1 cellular context compared by ENCODE assay signal in the genomic region with DNA sequence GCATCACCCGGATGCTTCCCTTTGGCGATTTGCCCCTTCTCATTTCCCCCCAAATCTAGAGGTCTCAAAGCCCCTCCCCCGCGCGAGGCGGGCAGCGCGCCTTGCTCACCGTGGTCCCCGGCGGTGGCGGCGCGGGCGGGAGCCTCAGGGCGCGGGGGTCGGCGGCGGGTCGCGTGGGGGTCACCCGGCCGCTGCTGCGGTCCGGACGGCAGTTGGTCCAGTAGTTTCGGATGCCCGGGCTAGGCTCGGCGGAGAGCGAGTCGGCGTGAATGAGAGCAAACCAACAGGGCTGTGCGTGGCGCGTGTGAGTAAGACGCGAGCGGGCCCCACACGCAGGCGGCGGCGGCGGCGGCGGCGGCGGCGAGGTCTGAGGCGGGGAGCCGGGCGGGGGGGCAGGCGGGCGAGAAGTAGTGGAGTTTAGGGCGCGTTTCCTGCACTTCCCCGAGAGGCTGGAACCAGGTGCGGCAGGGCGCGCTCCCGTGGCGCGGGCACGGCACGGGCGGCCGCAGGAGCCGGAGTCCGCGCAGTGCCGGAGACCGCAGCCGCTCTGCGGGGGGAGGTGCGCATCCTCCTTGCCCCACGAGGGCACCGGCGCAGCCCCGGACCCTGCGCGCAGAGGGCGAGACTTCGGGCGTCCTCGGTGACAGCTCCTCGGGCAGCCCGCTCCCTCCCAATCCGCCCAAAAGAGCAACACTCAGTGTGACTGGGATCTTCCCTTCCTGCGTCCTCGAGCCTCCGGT.
A peak's percentile ranks its signal among the peaks of the same experiment; 100 is the strongest.
TF ChIP-seq lines count a peak whose summit lies in the region.

No MANE protein-coding gene starts in this region.

TF ChIP-seq in HepG2, 621 proteins besides CTCF, POLR2A, EP300 and RAD21 (continued from another document and continues in another):
- TF ChIP-seq ASH2L (IDR thresholded peaks at IDR 0.05; ENCODE audit: insufficient read length, low read depth, low read length): peak; percentile 72
- TF ChIP-seq U2AF2 (IDR thresholded peaks at IDR 0.05; ENCODE audit: low read depth, low read length): no peak
- TF ChIP-seq, protein P1, sequence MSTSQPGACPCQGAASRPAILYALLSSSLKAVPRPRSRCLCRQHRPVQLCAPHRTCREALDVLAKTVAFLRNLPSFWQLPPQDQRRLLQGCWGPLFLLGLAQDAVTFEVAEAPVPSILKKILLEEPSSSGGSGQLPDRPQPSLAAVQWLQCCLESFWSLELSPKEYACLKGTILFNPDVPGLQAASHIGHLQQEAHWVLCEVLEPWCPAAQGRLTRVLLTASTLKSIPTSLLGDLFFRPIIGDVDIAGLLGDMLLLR (CRISPR knock-in tag; IDR thresholded peaks at IDR 0.05): 0 out of 2 replicates have a peak, but pooled peaks have one; percentile 12
- TF ChIP-seq, protein P2, sequence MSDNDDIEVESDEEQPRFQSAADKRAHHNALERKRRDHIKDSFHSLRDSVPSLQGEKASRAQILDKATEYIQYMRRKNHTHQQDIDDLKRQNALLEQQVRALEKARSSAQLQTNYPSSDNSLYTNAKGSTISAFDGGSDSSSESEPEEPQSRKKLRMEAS (IDR thresholded peaks at IDR 0.05): peak; percentile 33
- TF ChIP-seq, protein P3, sequence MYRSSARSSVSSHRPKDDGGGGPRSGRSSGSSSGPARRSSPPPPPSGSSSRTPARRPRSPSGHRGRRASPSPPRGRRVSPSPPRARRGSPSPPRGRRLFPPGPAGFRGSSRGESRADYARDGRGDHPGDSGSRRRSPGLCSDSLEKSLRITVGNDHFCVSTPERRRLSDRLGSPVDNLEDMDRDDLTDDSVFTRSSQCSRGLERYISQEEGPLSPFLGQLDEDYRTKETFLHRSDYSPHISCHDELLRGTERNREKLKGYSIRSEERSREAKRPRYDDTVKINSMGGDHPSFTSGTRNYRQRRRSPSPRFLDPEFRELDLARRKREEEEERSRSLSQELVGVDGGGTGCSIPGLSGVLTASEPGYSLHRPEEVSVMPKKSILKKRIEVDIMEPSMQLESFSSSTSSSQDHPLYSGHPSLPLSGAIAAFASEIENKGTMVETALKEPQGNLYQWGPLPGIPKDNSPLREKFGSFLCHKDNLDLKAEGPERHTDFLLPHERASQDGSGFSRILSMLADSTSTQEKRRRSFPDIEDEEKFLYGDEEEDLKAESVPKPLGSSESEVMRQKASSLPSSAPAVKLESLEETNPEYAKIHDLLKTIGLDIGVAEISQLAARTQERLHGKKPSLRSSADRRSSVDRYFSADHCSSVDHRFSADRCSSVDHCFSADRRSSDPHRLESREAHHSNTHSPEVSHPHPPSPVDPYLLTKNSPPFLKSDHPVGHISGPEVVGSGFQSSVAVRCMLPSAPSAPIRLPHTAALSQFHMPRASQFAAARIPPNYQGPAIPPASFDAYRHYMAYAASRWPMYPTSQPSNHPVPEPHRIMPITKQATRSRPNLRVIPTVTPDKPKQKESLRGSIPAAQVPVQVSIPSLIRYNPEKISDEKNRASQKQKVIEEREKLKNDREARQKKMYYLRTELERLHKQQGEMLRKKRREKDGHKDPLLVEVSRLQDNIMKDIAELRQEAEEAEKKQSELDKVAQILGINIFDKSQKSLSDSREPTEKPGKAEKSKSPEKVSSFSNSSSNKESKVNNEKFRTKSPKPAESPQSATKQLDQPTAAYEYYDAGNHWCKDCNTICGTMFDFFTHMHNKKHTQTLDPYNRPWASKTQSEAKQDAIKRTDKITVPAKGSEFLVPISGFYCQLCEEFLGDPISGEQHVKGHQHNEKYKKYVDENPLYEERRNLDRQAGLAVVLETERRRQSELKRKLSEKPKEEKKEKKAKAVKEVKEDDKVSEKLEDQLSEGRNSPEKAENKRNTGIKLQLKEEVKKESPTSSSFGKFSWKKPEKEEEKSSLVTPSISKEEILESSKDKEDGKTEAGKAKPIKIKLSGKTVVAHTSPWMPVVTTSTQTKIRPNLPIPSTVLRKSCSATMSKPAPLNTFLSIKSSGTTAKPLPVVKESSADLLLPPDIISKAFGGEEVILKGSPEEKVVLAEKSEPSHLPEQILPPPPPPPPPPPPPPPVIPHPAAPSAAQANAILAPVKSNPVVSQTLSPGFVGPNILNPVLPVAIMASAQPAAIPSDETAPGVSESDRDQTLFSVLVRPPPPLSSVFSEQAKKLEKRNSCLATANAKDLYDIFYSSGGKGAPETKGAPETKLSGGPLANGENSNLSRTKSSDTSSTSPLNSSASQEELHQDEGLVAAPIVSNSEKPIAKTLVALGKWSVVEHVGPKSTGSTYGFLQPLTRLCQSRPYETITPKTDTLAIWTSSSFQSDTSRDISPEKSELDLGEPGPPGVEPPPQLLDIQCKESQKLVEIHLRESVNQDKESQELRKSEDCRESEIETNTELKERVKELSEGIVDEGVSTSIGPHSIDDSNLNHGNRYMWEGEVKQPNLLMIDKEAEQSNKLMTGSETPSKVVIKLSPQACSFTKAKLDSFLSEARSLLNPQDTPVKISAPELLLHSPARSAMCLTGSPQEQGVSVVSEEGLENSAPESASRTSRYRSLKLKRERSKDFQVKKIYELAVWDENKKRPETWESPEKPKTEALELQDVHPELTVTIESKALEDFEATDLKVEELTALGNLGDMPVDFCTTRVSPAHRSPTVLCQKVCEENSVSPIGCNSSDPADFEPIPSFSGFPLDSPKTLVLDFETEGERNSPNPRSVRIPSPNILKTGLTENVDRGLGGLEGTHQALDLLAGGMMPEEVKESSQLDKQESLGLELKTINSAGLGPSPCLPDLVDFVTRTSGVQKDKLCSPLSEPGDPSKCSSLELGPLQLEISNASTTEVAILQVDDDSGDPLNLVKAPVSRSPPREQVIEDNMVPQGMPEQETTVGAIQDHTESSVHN (CRISPR knock-in tag; IDR thresholded peaks at IDR 0.05): no peak
- TF ChIP-seq HOXA7 (CRISPR knock-in tag; IDR thresholded peaks at IDR 0.05): no peak
- no peak for TF ChIP-seq ZFP62 (CRISPR knock-in tag; IDR thresholded peaks at IDR 0.05)
- no peak for TF ChIP-seq MEF2D (CRISPR knock-in tag; IDR thresholded peaks at IDR 0.05)
- 0 out of 2 replicates have a peak, but pooled peaks have one; percentile 10 for TF ChIP-seq ZNF746 (CRISPR knock-in tag; IDR thresholded peaks at IDR 0.05)
- no peak for TF ChIP-seq SMAD9 (CRISPR knock-in tag; IDR thresholded peaks at IDR 0.05)
- no peak for TF ChIP-seq ZNF782 (CRISPR knock-in tag; IDR thresholded peaks at IDR 0.05; ENCODE audit: borderline replicate concordance)
- no peak for TF ChIP-seq ZNF550 (CRISPR knock-in tag; IDR thresholded peaks at IDR 0.05; ENCODE audit: borderline replicate concordance)
- TF ChIP-seq NR2C2 (CRISPR knock-in tag; IDR thresholded peaks at IDR 0.05; ENCODE audit: borderline replicate concordance): no peak
- TF ChIP-seq PAWR (CRISPR knock-in tag; IDR thresholded peaks at IDR 0.05; ENCODE audit: borderline replicate concordance): no peak
- TF ChIP-seq, protein P4, sequence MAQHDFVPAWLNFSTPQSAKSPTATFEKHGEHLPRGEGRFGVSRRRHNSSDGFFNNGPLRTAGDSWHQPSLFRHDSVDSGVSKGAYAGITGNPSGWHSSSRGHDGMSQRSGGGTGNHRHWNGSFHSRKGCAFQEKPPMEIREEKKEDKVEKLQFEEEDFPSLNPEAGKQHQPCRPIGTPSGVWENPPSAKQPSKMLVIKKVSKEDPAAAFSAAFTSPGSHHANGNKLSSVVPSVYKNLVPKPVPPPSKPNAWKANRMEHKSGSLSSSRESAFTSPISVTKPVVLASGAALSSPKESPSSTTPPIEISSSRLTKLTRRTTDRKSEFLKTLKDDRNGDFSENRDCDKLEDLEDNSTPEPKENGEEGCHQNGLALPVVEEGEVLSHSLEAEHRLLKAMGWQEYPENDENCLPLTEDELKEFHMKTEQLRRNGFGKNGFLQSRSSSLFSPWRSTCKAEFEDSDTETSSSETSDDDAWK (CRISPR knock-in tag; IDR thresholded peaks at IDR 0.05): no peak
- no peak for TF ChIP-seq RXRB (CRISPR knock-in tag; IDR thresholded peaks at IDR 0.05; ENCODE audit: borderline replicate concordance)
- TF ChIP-seq ZNF329 (CRISPR knock-in tag; IDR thresholded peaks at IDR 0.05; ENCODE audit: low read depth): no peak
- no peak for TF ChIP-seq ZNF83 (CRISPR knock-in tag; IDR thresholded peaks at IDR 0.05; ENCODE audit: borderline replicate concordance)
- peak; percentile 62; the same call in 1 of the 2 replicates for TF ChIP-seq ZNF558 (CRISPR knock-in tag; IDR thresholded peaks at IDR 0.05; ENCODE audit: borderline replicate concordance)
- no peak for TF ChIP-seq ZNF547 (CRISPR knock-in tag; IDR thresholded peaks at IDR 0.05)
- no peak for TF ChIP-seq NR1H2 (CRISPR knock-in tag; IDR thresholded peaks at IDR 0.05; ENCODE audit: borderline replicate concordance, low read depth)
- TF ChIP-seq ETV6 (CRISPR knock-in tag; conservative IDR thresholded peaks at IDR 0.05): no peak
- TF ChIP-seq AGO2 (optimal IDR thresholded peaks at IDR 0.05; ENCODE audit: low read depth, low read length): peak; percentile 58
- TF ChIP-seq, protein P5, sequence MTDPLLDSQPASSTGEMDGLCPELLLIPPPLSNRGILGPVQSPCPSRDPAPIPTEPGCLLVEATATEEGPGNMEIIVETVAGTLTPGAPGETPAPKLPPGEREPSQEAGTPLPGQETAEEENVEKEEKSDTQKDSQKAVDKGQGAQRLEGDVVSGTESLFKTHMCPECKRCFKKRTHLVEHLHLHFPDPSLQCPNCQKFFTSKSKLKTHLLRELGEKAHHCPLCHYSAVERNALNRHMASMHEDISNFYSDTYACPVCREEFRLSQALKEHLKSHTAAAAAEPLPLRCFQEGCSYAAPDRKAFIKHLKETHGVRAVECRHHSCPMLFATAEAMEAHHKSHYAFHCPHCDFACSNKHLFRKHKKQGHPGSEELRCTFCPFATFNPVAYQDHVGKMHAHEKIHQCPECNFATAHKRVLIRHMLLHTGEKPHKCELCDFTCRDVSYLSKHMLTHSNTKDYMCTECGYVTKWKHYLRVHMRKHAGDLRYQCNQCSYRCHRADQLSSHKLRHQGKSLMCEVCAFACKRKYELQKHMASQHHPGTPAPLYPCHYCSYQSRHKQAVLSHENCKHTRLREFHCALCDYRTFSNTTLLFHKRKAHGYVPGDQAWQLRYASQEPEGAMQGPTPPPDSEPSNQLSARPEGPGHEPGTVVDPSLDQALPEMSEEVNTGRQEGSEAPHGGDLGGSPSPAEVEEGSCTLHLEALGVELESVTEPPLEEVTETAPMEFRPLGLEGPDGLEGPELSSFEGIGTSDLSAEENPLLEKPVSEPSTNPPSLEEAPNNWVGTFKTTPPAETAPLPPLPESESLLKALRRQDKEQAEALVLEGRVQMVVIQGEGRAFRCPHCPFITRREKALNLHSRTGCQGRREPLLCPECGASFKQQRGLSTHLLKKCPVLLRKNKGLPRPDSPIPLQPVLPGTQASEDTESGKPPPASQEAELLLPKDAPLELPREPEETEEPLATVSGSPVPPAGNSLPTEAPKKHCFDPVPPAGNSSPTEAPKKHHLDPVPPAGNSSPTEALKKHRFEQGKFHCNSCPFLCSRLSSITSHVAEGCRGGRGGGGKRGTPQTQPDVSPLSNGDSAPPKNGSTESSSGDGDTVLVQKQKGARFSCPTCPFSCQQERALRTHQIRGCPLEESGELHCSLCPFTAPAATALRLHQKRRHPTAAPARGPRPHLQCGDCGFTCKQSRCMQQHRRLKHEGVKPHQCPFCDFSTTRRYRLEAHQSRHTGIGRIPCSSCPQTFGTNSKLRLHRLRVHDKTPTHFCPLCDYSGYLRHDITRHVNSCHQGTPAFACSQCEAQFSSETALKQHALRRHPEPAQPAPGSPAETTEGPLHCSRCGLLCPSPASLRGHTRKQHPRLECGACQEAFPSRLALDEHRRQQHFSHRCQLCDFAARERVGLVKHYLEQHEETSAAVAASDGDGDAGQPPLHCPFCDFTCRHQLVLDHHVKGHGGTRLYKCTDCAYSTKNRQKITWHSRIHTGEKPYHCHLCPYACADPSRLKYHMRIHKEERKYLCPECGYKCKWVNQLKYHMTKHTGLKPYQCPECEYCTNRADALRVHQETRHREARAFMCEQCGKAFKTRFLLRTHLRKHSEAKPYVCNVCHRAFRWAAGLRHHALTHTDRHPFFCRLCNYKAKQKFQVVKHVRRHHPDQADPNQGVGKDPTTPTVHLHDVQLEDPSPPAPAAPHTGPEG (CRISPR knock-in tag; IDR thresholded peaks at IDR 0.05): peak; percentile 78; the same call in 1 of the 2 replicates
- TF ChIP-seq ZSCAN31 (CRISPR knock-in tag; IDR thresholded peaks at IDR 0.05; ENCODE audit: low read depth): no peak
- TF ChIP-seq, protein P6, sequence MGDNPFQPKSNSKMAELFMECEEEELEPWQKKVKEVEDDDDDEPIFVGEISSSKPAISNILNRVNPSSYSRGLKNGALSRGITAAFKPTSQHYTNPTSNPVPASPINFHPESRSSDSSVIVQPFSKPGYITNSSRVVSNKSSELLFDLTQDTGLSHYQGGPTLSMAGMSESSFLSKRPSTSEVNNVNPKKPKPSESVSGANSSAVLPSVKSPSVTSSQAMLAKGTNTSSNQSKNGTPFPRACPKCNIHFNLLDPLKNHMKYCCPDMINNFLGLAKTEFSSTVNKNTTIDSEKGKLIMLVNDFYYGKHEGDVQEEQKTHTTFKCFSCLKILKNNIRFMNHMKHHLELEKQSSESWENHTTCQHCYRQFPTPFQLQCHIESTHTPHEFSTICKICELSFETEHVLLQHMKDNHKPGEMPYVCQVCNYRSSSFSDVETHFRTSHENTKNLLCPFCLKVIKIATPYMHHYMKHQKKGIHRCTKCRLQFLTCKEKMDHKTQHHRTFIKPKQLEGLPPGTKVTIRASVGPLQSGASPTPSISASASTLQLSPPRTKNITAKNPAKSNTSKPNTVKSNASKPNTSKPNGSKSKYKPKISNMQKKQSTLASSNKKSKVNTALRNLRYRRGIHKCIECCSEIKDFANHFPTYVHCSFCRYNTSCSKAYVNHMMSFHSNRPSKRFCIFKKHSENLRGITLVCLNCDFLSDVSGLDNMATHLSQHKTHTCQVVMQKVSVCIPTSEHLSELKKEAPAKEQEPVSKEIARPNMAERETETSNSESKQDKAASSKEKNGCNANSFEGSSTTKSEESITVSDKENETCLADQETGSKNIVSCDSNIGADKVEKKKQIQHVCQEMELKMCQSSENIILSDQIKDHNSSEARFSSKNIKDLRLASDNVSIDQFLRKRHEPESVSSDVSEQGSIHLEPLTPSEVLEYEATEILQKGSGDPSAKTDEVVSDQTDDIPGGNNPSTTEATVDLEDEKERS (CRISPR knock-in tag; IDR thresholded peaks at IDR 0.05): no peak
- no peak for TF ChIP-seq ONECUT2 (CRISPR knock-in tag; IDR thresholded peaks at IDR 0.05)
- no peak for TF ChIP-seq ZNF839 (CRISPR knock-in tag; IDR thresholded peaks at IDR 0.05; ENCODE audit: borderline replicate concordance)
- TF ChIP-seq CEBPB (IDR thresholded peaks at IDR 0.05; ENCODE audit: borderline replicate concordance, low read depth, low read length): no peak
- no peak for TF ChIP-seq ZNF567 (CRISPR knock-in tag; IDR thresholded peaks at IDR 0.05; ENCODE audit: borderline replicate concordance)
- no peak for TF ChIP-seq SP140L (CRISPR knock-in tag; IDR thresholded peaks at IDR 0.05; ENCODE audit: borderline replicate concordance)
- no peak for TF ChIP-seq GATA4 (IDR thresholded peaks at IDR 0.05; ENCODE audit: borderline replicate concordance, low read depth)
- no peak for TF ChIP-seq IKZF4 (CRISPR knock-in tag; IDR thresholded peaks at IDR 0.05; ENCODE audit: borderline replicate concordance, low read depth, not compliant biosample characterization)
- no peak for TF ChIP-seq ZMAT5 (CRISPR knock-in tag; IDR thresholded peaks at IDR 0.05; ENCODE audit: borderline replicate concordance, low read depth)
- TF ChIP-seq HDAC2 (CRISPR knock-in tag; IDR thresholded peaks at IDR 0.05): no peak
